In the genomic region with DNA sequence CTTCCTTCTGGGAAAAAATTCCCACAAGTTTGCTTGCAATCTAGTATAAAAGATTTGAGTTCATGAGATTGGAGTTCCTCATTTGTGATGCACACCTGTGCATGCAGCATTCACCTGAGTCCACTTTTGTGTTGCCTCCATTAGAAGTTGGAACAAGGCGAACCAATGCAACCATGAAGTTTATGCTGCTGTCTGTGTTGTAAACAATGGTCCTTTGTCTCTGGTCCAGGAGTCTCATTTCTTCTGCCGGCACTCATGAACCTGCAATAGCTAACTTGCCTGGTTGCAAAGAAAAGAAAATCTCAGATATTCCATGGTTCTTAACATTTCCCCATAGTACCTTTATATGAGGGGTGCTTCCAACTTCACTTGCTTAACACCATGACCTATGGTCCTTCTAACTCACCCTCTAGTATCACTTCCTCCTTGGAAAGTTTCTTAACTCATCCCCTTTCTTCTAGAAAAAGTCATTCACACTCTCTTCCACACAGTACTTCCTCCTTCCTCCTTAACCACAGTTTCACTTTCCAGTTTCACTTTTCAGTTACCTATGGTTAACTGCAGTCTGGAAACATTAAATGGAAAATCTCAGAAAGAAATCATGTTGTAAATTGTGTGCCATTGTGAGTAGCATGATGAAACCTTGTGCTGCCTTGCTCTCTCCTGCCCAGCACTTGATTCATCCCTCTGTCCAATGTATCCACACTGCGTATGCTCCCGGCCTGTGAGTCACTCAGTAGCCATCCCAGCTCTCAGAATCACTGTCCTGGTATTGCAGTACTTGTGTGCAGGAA, we compare ENCODE assay signal across 9 cellular contexts.
DNase-seq lines count a peak whose midpoint lies in the region; ATAC-seq and TF ChIP-seq lines count a peak whose summit lies in the region.
"Had no signal": no experiment of that assay in that cellular context is flagged by ENCODE, and none has a peak within 500 bp of the region (broad histone marks: within the 10 kb centered on the region; RNA-seq: fewer than 3 reads in every experiment).

No MANE protein-coding gene starts in this region.

- no peaks in the 10 kb centered on the region for H3K79me2 ChIP-seq in PC-3 (ENCODE audit: low read length)

- POLR2A ChIA-PET in PC-3 (lab: Charles Lee; ENCODE audit: unreplicated experiment): no interaction called here

- H3K27ac ChIP-seq in PC-3 (ENCODE audit: low read length): peak overlapping the region; percentile 56
- H3K27ac ChIP-seq: tibial artery had no signal

- no peaks in the 10 kb centered on the region for H3F3A ChIP-seq in PC-3 (ENCODE audit: low read length, unreplicated experiment)

- peak; percentile 12 for DNase-seq in stimulated activated CD4-positive, alpha-beta T cell treated with anti-CD3 and anti-CD28 coated beads, Interleukin-15, amount 100 ng/mL, for 24 hours
- no peak for DNase-seq in stimulated activated CD4-positive, alpha-beta T cell treated with anti-CD3 and anti-CD28 coated beads, Interleukin-4, amount 100 ng/mL, for 24 hours
- DNase-seq in PC-3 (peak; percentile 80), epithelial cell of proximal tubule (ENCODE audit: low read depth) (peak; percentile 69), renal cortical epithelial cell (ENCODE audit: low read depth) (peak; percentile 92), NCI-H1694 treated with DMSO at 0.1 percent for 48 hours (lab: John Stamatoyannopoulos, UW) (no peak), NCI-H82 (lab: John Stamatoyannopoulos, UW) (no peak)

- no peaks in the 10 kb centered on the region for H4K20me1 ChIP-seq in PC-3 (ENCODE audit: low read length)

- TF ChIP-seq CTCF in PC-3 (conservative IDR thresholded peaks at IDR 0.05; ENCODE audit: low read depth, low read length): no peak
- TF ChIP-seq CTCF in epithelial cell of proximal tubule (conservative IDR thresholded peaks at IDR 0.05; ENCODE audit: low read depth, low read length): no peak

- no TSS peak for BruUV-seq in PC-3 (replicated peaks; lab: Mats Ljungman, UMichigan)

- H3K4me2 ChIP-seq in PC-3 (ENCODE audit: low read length): peak overlapping the region; percentile 64

- H2AFZ ChIP-seq in PC-3 (ENCODE audit: low read length): peak overlapping the region; percentile 54

- no peaks in the 10 kb centered on the region for H3K27me3 ChIP-seq in PC-3 (ENCODE audit: low read length)
- H3K27me3 ChIP-seq: tibial artery had no signal

- ATAC-seq in HG03025 (IDR thresholded peaks at IDR 0.05; ENCODE audit: low FRiP score, unreplicated experiment): peak; percentile 94
- peak; percentile 96 for ATAC-seq in PC-3

- H3K9ac ChIP-seq in PC-3 (ENCODE audit: low read length): no peak overlapping the region

- H3K9me2 ChIP-seq in PC-3 (replicated peaks; ENCODE audit: low read length): no peaks in the 10 kb centered on the region

- H3K4me1 ChIP-seq in PC-3 (ENCODE audit: insufficient read depth, low read length): peaks cover 25% of the 10 kb centered on the region
- H3K4me1 ChIP-seq: tibial artery had no signal

- H3K4me3 ChIP-seq in PC-3 (ENCODE audit: low read length) (0 out of 2 replicates have a peak overlapping the region, but pooled peaks have one; percentile 9), epithelial cell of proximal tubule (ENCODE audit: low read depth, low read length) (no peak overlapping the region)
- H3K4me3 ChIP-seq: tibial artery had no signal

- intact Hi-C loops in PC-3 (cut with micrococcal nuclease): loop anchor here (10.0 kb wide), 1 partner anchor 117 kb away; no protein-coding TSS in a partner anchor

- no peaks in the 10 kb centered on the region for H3K36me3 ChIP-seq in PC-3 (ENCODE audit: low read depth, low read length)
- H3K36me3 ChIP-seq: tibial artery had no signal

- CTCF ChIA-PET in PC-3 (lab: Charles Lee): no interaction called here

- H3K9me3 ChIP-seq in PC-3 (ENCODE audit: low read length): no peaks in the 10 kb centered on the region
- H3K9me3 ChIP-seq: tibial artery had no signal

Comparison
In these comparisons a context has a peak if more than half of its experiments do, and no peak if none do; other contexts are left out.
1. DNase-seq: peak in stimulated activated CD4-positive, alpha-beta T cell treated with anti-CD3 and anti-CD28 coated beads, Interleukin-15, amount 100 ng/mL, for 24 hours (single experiment), PC-3 (single experiment), epithelial cell of proximal tubule (single experiment) and renal cortical epithelial cell (single experiment); none in stimulated activated CD4-positive, alpha-beta T cell treated with anti-CD3 and anti-CD28 coated beads, Interleukin-4, amount 100 ng/mL, for 24 hours (single experiment), NCI-H1694 treated with DMSO at 0.1 percent for 48 hours (single experiment) and NCI-H82 (single experiment).